Comparison of ENCODE assay signal across 1 cellular context in genomic region chr5:177447066-177447610, GRCh38.
A peak's percentile ranks its signal among the peaks of the same experiment; 100 is the strongest.
TF ChIP-seq lines count a peak whose summit lies in the region.

No MANE protein-coding gene starts in this region.

TF ChIP-seq in endothelial cell of umbilical vein, 7 proteins besides CTCF, POLR2A, EP300 and RAD21:
- TF ChIP-seq GATA2 (IDR thresholded peaks at IDR 0.05; ENCODE audit: insufficient read depth, insufficient read length, low read depth, low read length) (no peak), MYC (IDR thresholded peaks at IDR 0.05; ENCODE audit: low read depth, low read length) (peak; percentile 50)
